ENCODE assay signal across 1 cellular context in genomic region chr9:130213898-130214761, GRCh38.
A peak's percentile ranks its signal among the peaks of the same experiment; 100 is the strongest.
TF ChIP-seq lines count a peak whose summit lies in the region.

No MANE protein-coding gene starts in this region.

TF ChIP-seq in HEK293, 187 proteins besides CTCF, POLR2A, EP300 and RAD21 (continued from another document):
- TF ChIP-seq, protein P1, sequence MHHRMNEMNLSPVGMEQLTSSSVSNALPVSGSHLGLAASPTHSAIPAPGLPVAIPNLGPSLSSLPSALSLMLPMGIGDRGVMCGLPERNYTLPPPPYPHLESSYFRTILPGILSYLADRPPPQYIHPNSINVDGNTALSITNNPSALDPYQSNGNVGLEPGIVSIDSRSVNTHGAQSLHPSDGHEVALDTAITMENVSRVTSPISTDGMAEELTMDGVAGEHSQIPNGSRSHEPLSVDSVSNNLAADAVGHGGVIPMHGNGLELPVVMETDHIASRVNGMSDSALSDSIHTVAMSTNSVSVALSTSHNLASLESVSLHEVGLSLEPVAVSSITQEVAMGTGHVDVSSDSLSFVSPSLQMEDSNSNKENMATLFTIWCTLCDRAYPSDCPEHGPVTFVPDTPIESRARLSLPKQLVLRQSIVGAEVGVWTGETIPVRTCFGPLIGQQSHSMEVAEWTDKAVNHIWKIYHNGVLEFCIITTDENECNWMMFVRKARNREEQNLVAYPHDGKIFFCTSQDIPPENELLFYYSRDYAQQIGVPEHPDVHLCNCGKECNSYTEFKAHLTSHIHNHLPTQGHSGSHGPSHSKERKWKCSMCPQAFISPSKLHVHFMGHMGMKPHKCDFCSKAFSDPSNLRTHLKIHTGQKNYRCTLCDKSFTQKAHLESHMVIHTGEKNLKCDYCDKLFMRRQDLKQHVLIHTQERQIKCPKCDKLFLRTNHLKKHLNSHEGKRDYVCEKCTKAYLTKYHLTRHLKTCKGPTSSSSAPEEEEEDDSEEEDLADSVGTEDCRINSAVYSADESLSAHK (tag by site-specific recombination; IDR thresholded peaks at IDR 0.05), result no peak
- TF ChIP-seq ZNF133 (tag by site-specific recombination; IDR thresholded peaks at IDR 0.05) (no peak), ZNF473 (tag by site-specific recombination; IDR thresholded peaks at IDR 0.05) (no peak), ZNF701 (tag by site-specific recombination; IDR thresholded peaks at IDR 0.05) (no peak), SETDB1 (IDR thresholded peaks at IDR 0.05; ENCODE audit: insufficient read length, low read length) (no peak), ELK4 (IDR thresholded peaks at IDR 0.05; ENCODE audit: borderline replicate concordance, low read depth, low read length) (no peak), ZNF623 (tag by site-specific recombination; IDR thresholded peaks at IDR 0.05) (peak; percentile 69), ZFHX2 (tag by site-specific recombination; conservative IDR thresholded peaks at IDR 0.05) (peak; percentile 65), EGR2 (tag by site-specific recombination; IDR thresholded peaks at IDR 0.05; ENCODE audit: low read depth) (peak; percentile 49), ZBTB1 (tag by site-specific recombination; IDR thresholded peaks at IDR 0.05) (no peak), ZNF624 (tag by site-specific recombination; IDR thresholded peaks at IDR 0.05) (no peak), ZNF37A (tag by site-specific recombination; IDR thresholded peaks at IDR 0.05) (no peak), ZNF248 (tag by site-specific recombination; IDR thresholded peaks at IDR 0.05) (no peak), ZNF132 (tag by site-specific recombination; IDR thresholded peaks at IDR 0.05; ENCODE audit: borderline replicate concordance) (no peak), ZFP69B (tag by site-specific recombination; IDR thresholded peaks at IDR 0.05) (peak; percentile 94), YY1 (tag by site-specific recombination; IDR thresholded peaks at IDR 0.05) (no peak), ZNF121 (tag by site-specific recombination; IDR thresholded peaks at IDR 0.05) (no peak), ZNF76 (tag by site-specific recombination; IDR thresholded peaks at IDR 0.05; ENCODE audit: borderline replicate concordance, low read depth) (no peak), ZNF658 (tag by site-specific recombination; IDR thresholded peaks at IDR 0.05) (no peak), ZNF112 (tag by site-specific recombination; IDR thresholded peaks at IDR 0.05) (no peak), REPIN1 (tag by site-specific recombination; IDR thresholded peaks at IDR 0.05; ENCODE audit: low read depth) (no peak), ZNF19 (tag by site-specific recombination; IDR thresholded peaks at IDR 0.05; ENCODE audit: low read depth) (no peak), KLF1 (tag by site-specific recombination; IDR thresholded peaks at IDR 0.05) (peak; percentile 44; the same call in 1 of the 2 replicates), ZNF280C (tag by site-specific recombination; IDR thresholded peaks at IDR 0.05) (no peak), KLF10 (tag by site-specific recombination; IDR thresholded peaks at IDR 0.05) (no peak), HOXA7 (CRISPR knock-in tag; IDR thresholded peaks at IDR 0.05; ENCODE audit: borderline replicate concordance) (no peak), ZNF692 (tag by site-specific recombination; IDR thresholded peaks at IDR 0.05) (peak; percentile 93), ZNF843 (tag by site-specific recombination; IDR thresholded peaks at IDR 0.05) (no peak)
- TF ChIP-seq, protein P2, sequence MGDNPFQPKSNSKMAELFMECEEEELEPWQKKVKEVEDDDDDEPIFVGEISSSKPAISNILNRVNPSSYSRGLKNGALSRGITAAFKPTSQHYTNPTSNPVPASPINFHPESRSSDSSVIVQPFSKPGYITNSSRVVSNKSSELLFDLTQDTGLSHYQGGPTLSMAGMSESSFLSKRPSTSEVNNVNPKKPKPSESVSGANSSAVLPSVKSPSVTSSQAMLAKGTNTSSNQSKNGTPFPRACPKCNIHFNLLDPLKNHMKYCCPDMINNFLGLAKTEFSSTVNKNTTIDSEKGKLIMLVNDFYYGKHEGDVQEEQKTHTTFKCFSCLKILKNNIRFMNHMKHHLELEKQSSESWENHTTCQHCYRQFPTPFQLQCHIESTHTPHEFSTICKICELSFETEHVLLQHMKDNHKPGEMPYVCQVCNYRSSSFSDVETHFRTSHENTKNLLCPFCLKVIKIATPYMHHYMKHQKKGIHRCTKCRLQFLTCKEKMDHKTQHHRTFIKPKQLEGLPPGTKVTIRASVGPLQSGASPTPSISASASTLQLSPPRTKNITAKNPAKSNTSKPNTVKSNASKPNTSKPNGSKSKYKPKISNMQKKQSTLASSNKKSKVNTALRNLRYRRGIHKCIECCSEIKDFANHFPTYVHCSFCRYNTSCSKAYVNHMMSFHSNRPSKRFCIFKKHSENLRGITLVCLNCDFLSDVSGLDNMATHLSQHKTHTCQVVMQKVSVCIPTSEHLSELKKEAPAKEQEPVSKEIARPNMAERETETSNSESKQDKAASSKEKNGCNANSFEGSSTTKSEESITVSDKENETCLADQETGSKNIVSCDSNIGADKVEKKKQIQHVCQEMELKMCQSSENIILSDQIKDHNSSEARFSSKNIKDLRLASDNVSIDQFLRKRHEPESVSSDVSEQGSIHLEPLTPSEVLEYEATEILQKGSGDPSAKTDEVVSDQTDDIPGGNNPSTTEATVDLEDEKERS (tag by site-specific recombination; IDR thresholded peaks at IDR 0.05), result no peak
- TF ChIP-seq, protein P3, sequence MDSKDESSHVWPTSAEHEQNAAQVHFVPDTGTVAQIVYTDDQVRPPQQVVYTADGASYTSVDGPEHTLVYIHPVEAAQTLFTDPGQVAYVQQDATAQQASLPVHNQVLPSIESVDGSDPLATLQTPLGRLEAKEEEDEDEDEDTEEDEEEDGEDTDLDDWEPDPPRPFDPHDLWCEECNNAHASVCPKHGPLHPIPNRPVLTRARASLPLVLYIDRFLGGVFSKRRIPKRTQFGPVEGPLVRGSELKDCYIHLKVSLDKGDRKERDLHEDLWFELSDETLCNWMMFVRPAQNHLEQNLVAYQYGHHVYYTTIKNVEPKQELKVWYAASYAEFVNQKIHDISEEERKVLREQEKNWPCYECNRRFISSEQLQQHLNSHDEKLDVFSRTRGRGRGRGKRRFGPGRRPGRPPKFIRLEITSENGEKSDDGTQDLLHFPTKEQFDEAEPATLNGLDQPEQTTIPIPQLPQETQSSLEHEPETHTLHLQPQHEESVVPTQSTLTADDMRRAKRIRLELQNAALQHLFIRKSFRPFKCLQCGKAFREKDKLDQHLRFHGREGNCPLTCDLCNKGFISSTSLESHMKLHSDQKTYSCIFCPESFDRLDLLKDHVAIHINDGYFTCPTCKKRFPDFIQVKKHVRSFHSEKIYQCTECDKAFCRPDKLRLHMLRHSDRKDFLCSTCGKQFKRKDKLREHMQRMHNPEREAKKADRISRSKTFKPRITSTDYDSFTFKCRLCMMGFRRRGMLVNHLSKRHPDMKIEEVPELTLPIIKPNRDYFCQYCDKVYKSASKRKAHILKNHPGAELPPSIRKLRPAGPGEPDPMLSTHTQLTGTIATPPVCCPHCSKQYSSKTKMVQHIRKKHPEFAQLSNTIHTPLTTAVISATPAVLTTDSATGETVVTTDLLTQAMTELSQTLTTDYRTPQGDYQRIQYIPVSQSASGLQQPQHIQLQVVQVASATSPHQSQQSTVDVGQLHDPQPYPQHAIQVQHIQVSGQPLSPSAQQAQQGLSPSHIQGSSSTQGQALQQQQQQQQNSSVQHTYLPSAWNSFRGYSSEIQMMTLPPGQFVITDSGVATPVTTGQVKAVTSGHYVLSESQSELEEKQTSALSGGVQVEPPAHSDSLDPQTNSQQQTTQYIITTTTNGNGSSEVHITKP (tag by site-specific recombination; IDR thresholded peaks at IDR 0.05), result peak; percentile 65; the same call in 1 of the 2 replicates
TF ChIP-seq in HEK293: peak in this region for 10.
